In genomic region chr13:29567411-29567810, GRCh38 we compare ENCODE assay signal across 24 cellular contexts.
"Had no signal": no experiment of that assay in that cellular context is flagged by ENCODE, and none has a peak within 500 bp of the region (broad histone marks: within the 10 kb centered on the region; RNA-seq: fewer than 3 reads in every experiment).

No MANE protein-coding gene starts in this region.

- DNase-seq: activated CD4-positive, alpha-beta T cell treated with anti-CD3 and anti-CD28 coated beads, Interleukin-2, amount 50 U/mL, for 1 hour; activated CD4-positive, CD25-positive, alpha-beta regulatory T cell treated with anti-CD3 and anti-CD28 coated beads, Interleukin-2, amount 50 U/mL, for 72 hours; activated CD8-positive, alpha-beta memory T cell treated with anti-CD3 and anti-CD28 coated beads, Interleukin-2, amount 50 U/mL, for 4 hours; activated effector memory CD4-positive, alpha-beta T cell treated with anti-CD3 and anti-CD28 coated beads, Interleukin-2, amount 50 U/mL, for 16 hours; activated naive CD4-positive, alpha-beta T cell treated with anti-CD3 and anti-CD28 coated beads, Interleukin-2, amount 50 U/mL, for 16 hours; activated T-cell treated with anti-CD3 and anti-CD28 coated beads, Interleukin-2, amount 50 U/mL, for 48 hours; aorta; effector CD8-positive, alpha-beta T cell; foreskin melanocyte; glutamatergic neuron; hippocampal formation; nucleus accumbens; stimulated activated CD4-positive, alpha-beta T cell treated with anti-CD3 and anti-CD28 coated beads, Interleukin-12 subunit alpha, Interleukin-12 subunit beta, amount 100 ng/mL, for 4 hours; stimulated activated CD4-positive, alpha-beta T cell treated with anti-CD3 and anti-CD28 coated beads, Interleukin-1b, Interleukin-23, amount 100 ng/mL, for 48 hours; stimulated activated naive CD4-positive, alpha-beta T cell treated with Interleukin-2 at 50 U/mL for 16 hours; T-cell; T-helper 9 cell had no signal

- FAIRE-seq: endothelial cell of umbilical vein, islet of Langerhans, urothelium cell line had no signal

- H3K36me3 ChIP-seq: breast epithelium, tibial nerve had no signal

- H3K4me3 ChIP-seq: breast epithelium, lung, tibial nerve had no signal

- ATAC-seq: left lobe of liver, T-cell had no signal

- H3K27me3 ChIP-seq: breast epithelium, tibial nerve had no signal

- H3K27ac ChIP-seq: tibial nerve had no signal

- H3K4me1 ChIP-seq: breast epithelium had no signal

- H3K9me3 ChIP-seq: breast epithelium, tibial nerve had no signal
